1 cellular context compared by ENCODE assay signal in genomic region chr6:42928748-42929087, GRCh38.
TF ChIP-seq lines count a peak whose summit lies in the region.

No MANE protein-coding gene starts in this region.

TF ChIP-seq in HepG2, 621 proteins besides CTCF, POLR2A, EP300 and RAD21:
- 0 out of 2 replicates have a peak, but pooled peaks have one; percentile 33 for TF ChIP-seq ZNF280D (CRISPR knock-in tag; IDR thresholded peaks at IDR 0.05)
- TF ChIP-seq ZBTB20 (CRISPR knock-in tag; IDR thresholded peaks at IDR 0.05; ENCODE audit: borderline replicate concordance, low read depth): 0 out of 2 replicates have a peak, but pooled peaks have one; percentile 11
- TF ChIP-seq TIGD3 (CRISPR knock-in tag; IDR thresholded peaks at IDR 0.05; ENCODE audit: borderline replicate concordance): peak; percentile 10; the same call in 1 of the 2 replicates
- no peak for TF ChIP-seq SSRP1 (CRISPR knock-in tag; IDR thresholded peaks at IDR 0.05)
- TF ChIP-seq MZF1 (CRISPR knock-in tag; IDR thresholded peaks at IDR 0.05; ENCODE audit: borderline replicate concordance): 0 out of 2 replicates have a peak, but pooled peaks have one; percentile 58
